ENCODE assay signal across 12 cellular contexts in the genomic region with DNA sequence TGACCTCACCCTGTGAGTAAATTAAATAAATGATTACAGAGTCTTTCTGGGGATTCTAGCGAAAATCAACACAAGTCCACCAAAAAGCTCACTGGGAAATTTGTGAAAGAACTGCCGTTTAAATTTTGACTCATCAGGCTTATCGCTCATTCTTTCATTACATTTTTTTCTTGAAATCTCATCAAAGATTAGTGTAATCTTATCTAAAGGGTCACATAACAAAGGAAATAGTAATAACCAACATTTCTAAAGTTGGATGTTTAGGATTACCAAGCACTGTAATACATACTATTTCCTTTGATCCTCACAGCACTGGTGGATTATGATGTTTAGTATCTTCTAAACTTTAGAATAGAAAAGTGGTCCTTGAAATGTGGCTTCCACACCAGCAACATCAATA.
DNase-seq lines count a peak whose midpoint lies in the region; ATAC-seq and TF ChIP-seq lines count a peak whose summit lies in the region.
"Had no signal": no experiment of that assay in that cellular context is flagged by ENCODE, and none has a peak within 500 bp of the region (broad histone marks: within the 10 kb centered on the region; RNA-seq: fewer than 3 reads in every experiment).

No MANE protein-coding gene starts in this region.

- no peaks in the 10 kb centered on the region for H3K9me2 ChIP-seq in PC-3 (replicated peaks; ENCODE audit: low read length)

- H3F3A ChIP-seq in PC-3 (ENCODE audit: low read length, unreplicated experiment) (no peaks in the 10 kb centered on the region), smooth muscle cell (ENCODE audit: low read depth) (no peaks in the 10 kb centered on the region)

- no peaks in the 10 kb centered on the region for H3K79me2 ChIP-seq in PC-3 (ENCODE audit: low read length)
- no peaks in the 10 kb centered on the region for H3K79me2 ChIP-seq in smooth muscle cell (ENCODE audit: low read depth)

- H2AFZ ChIP-seq in PC-3 (ENCODE audit: low read length) (no peak overlapping the region), smooth muscle cell (ENCODE audit: low read depth) (peak overlapping the region; percentile 10)

- no peaks in the 10 kb centered on the region for H3K36me3 ChIP-seq in PC-3 (ENCODE audit: low read depth, low read length)
- no peaks in the 10 kb centered on the region for H3K36me3 ChIP-seq in smooth muscle cell (ENCODE audit: low read depth)
- H3K36me3 ChIP-seq: BLaER1, HAP-1 had no signal

- ATAC-seq in PC-3, result no peak
- ATAC-seq: A549 had no signal

- H3K27ac ChIP-seq in PC-3 (ENCODE audit: low read length), result no peak overlapping the region
- no peak overlapping the region for H3K27ac ChIP-seq in smooth muscle cell (ENCODE audit: low read depth)
- H3K27ac ChIP-seq: A549, BLaER1, KMS-11 had no signal

- no peak overlapping the region for H3K4me2 ChIP-seq in PC-3 (ENCODE audit: low read length)
- H3K4me2 ChIP-seq in smooth muscle cell, result peak overlapping the region; percentile 6
- H3K4me2 ChIP-seq: A549, BLaER1, KMS-11 had no signal

- H3K9ac ChIP-seq in PC-3 (ENCODE audit: low read length) (no peak overlapping the region), smooth muscle cell (ENCODE audit: low read depth) (no peak overlapping the region)
- H3K9ac ChIP-seq: BLaER1, KMS-11 had no signal

- TF ChIP-seq CTCF in PC-3 (conservative IDR thresholded peaks at IDR 0.05; ENCODE audit: low read depth, low read length), result no peak
- TF ChIP-seq CTCF in fibroblast of the aortic adventitia (IDR thresholded peaks at IDR 0.05; ENCODE audit: insufficient read depth, low read length), result no peak
- no peak for TF ChIP-seq CTCF in smooth muscle cell (IDR thresholded peaks at IDR 0.05; ENCODE audit: borderline replicate concordance, insufficient read depth, poor library complexity, severe bottlenecking)

- no TSS peak for BruUV-seq in PC-3 (replicated peaks; lab: Mats Ljungman, UMichigan)

- POLR2A ChIA-PET in PC-3 (lab: Charles Lee; ENCODE audit: unreplicated experiment), result no interaction called here

- H3K4me1 ChIP-seq in PC-3 (ENCODE audit: insufficient read depth, low read length), result no peaks in the 10 kb centered on the region
- no peaks in the 10 kb centered on the region for H3K4me1 ChIP-seq in smooth muscle cell (ENCODE audit: low read depth)
- H3K4me1 ChIP-seq: A549, BLaER1, HAP-1 had no signal

- CTCF ChIA-PET in PC-3 (lab: Charles Lee), result no interaction called here

- peak; percentile 28 for DNase-seq in EL
- peak; percentile 12 for DNase-seq in PC-3
- peak; percentile 74 for DNase-seq in fibroblast of the aortic adventitia (ENCODE audit: low read depth)
- DNase-seq in smooth muscle cell (lab: John Stamatoyannopoulos, UW; ENCODE audit: unreplicated experiment), result no peak
- no peak for DNase-seq in GDM1 (lab: John Stamatoyannopoulos, UW)
- DNase-seq in epidermal melanocyte (ENCODE audit: insufficient read length, low spot score), result no peak
- DNase-seq in C1 segment of cervical spinal cord (lab: John Stamatoyannopoulos, UW), result no peak
- DNase-seq: CD4-positive, CD25-positive, alpha-beta regulatory T cell had no signal

- H4K20me1 ChIP-seq in PC-3 (ENCODE audit: low read length), result no peaks in the 10 kb centered on the region
- H4K20me1 ChIP-seq in smooth muscle cell (ENCODE audit: low read depth), result no peaks in the 10 kb centered on the region
- H4K20me1 ChIP-seq: BLaER1 had no signal

- no peak overlapping the region for H3K4me3 ChIP-seq in PC-3 (ENCODE audit: low read length)
- no peak overlapping the region for H3K4me3 ChIP-seq in fibroblast of the aortic adventitia (ENCODE audit: low read depth, low read length)
- H3K4me3 ChIP-seq in smooth muscle cell, result no peak overlapping the region
- H3K4me3 ChIP-seq: A549, BLaER1, HAP-1 had no signal

- WGBS in smooth muscle cell (ENCODE audit: low lambda C conversion rate), result 49% methylated on average over 3 of the region's 3 CpGs

- H3K9me3 ChIP-seq in PC-3 (ENCODE audit: low read length) (peaks cover 7% of the 10 kb centered on the region; the same call in 1 of the 2 replicates), smooth muscle cell (replicated peaks; ENCODE audit: low read depth) (peaks cover 8% of the 10 kb centered on the region)

- H3K27me3 ChIP-seq in PC-3 (ENCODE audit: low read length) (no peaks in the 10 kb centered on the region), smooth muscle cell (ENCODE audit: low read depth) (no peaks in the 10 kb centered on the region)
- H3K27me3 ChIP-seq: BLaER1 had no signal

- intact Hi-C loops in PC-3 (cut with micrococcal nuclease), result no loop called here

Comparison
In these comparisons a context has a peak if more than half of its experiments do, and no peak if none do; other contexts are left out.
1. DNase-seq: peak in EL (single experiment), PC-3 (single experiment) and fibroblast of the aortic adventitia (single experiment); none in smooth muscle cell (single experiment), GDM1 (single experiment), epidermal melanocyte (single experiment) and C1 segment of cervical spinal cord (0 of 14).